ENCODE assay signal across 2 cellular contexts in genomic region chr17:36289965-36290612, GRCh38. TPM values are rescaled to one million over a fixed set of nuclear protein-coding genes. Genes with fewer than 3 reads are reported as not detected.
"Had no signal": no experiment of that assay in that cellular context is flagged by ENCODE, and none has a peak within 500 bp of the region (broad histone marks: within the 10 kb centered on the region; RNA-seq: fewer than 3 reads in every experiment).

No MANE protein-coding gene starts in this region.

RNA-seq across cellular contexts. Expression of gene TBC1D3I, which starts 25.7 kb away (rescaled TPM):
- total RNA-seq: G401 had no signal

RNA-seq across cellular contexts. Expression of gene TBC1D3G, which starts 33.6 kb away (rescaled TPM):
- total RNA-seq: G401, GM12878 had no signal
- polyA plus RNA-seq: GM12878 had no signal
